In genomic region chr3:13262493-13263211, GRCh38 we compare ENCODE assay signal across 1 cellular context.
TF ChIP-seq lines count a peak whose summit lies in the region.

No MANE protein-coding gene starts in this region.

TF ChIP-seq in HepG2, 621 proteins besides CTCF, POLR2A, EP300 and RAD21 (continued from another document and continues in another):
- TF ChIP-seq ZHX1 (CRISPR knock-in tag; IDR thresholded peaks at IDR 0.05; ENCODE audit: low read depth) (peak; percentile 87; the same call in 1 of the 2 replicates), PPARG (CRISPR knock-in tag; conservative IDR thresholded peaks at IDR 0.05) (peak; percentile 84), FOXO4 (CRISPR knock-in tag; conservative IDR thresholded peaks at IDR 0.05) (peak; percentile 91; the same call in 1 of the 2 replicates), ZNF350 (CRISPR knock-in tag; IDR thresholded peaks at IDR 0.05; ENCODE audit: borderline replicate concordance, low read depth) (peak; percentile 79), STAT6 (CRISPR knock-in tag; IDR thresholded peaks at IDR 0.05; ENCODE audit: borderline replicate concordance) (peak; percentile 76; the same call in 1 of the 2 replicates), GMEB1 (CRISPR knock-in tag; IDR thresholded peaks at IDR 0.05; ENCODE audit: borderline replicate concordance) (peak; percentile 29; the same call in 1 of the 2 replicates), TERF1 (CRISPR knock-in tag; IDR thresholded peaks at IDR 0.05) (no peak), ZFYVE20 (CRISPR knock-in tag; IDR thresholded peaks at IDR 0.05; ENCODE audit: borderline replicate concordance, low read depth) (no peak), CREB1 (IDR thresholded peaks at IDR 0.05) (no peak), CREB1 (CRISPR knock-in tag; IDR thresholded peaks at IDR 0.05) (peak; percentile 37; the same call in 1 of the 2 replicates), RXRA (CRISPR knock-in tag; IDR thresholded peaks at IDR 0.05) (peak; percentile 95), ATF4 (CRISPR knock-in tag; IDR thresholded peaks at IDR 0.05) (peak in 1 of 2 experiments; percentile 97; a peak in 3 of 4 replicates), ARID4A (CRISPR knock-in tag; IDR thresholded peaks at IDR 0.05; ENCODE audit: borderline replicate concordance) (peak; percentile 78; the same call in 1 of the 2 replicates), ZBTB2 (CRISPR knock-in tag; IDR thresholded peaks at IDR 0.05; ENCODE audit: low read depth) (peak; percentile 39; the same call in 1 of the 2 replicates), AGO1 (IDR thresholded peaks at IDR 0.05; ENCODE audit: low read depth, low read length, poor library complexity, severe bottlenecking) (no peak), HCFC1 (IDR thresholded peaks at IDR 0.05; ENCODE audit: low read depth, low read length) (no peak; the same call in 1 of the 2 replicates), KDM1A (CRISPR knock-in tag; IDR thresholded peaks at IDR 0.05) (peak; percentile 100), ZNF383 (CRISPR knock-in tag; IDR thresholded peaks at IDR 0.05; ENCODE audit: borderline replicate concordance) (no peak), ZBTB20 (CRISPR knock-in tag; IDR thresholded peaks at IDR 0.05; ENCODE audit: borderline replicate concordance, low read depth) (peak; percentile 94; the same call in 1 of the 2 replicates), ZNF333 (CRISPR knock-in tag; IDR thresholded peaks at IDR 0.05; ENCODE audit: borderline replicate concordance) (no peak), KDM2A (CRISPR knock-in tag; IDR thresholded peaks at IDR 0.05; ENCODE audit: borderline replicate concordance, low read depth) (peak; percentile 83), ZFX (CRISPR knock-in tag; IDR thresholded peaks at IDR 0.05; ENCODE audit: low read depth) (peak; percentile 71), ZNF672 (CRISPR knock-in tag; IDR thresholded peaks at IDR 0.05) (no peak), FOSL2 (CRISPR knock-in tag; IDR thresholded peaks at IDR 0.05) (peak; percentile 87), ZNF616 (CRISPR knock-in tag; IDR thresholded peaks at IDR 0.05; ENCODE audit: low read depth) (no peak), ZNF891 (CRISPR knock-in tag; IDR thresholded peaks at IDR 0.05) (no peak), DRAP1 (CRISPR knock-in tag; IDR thresholded peaks at IDR 0.05) (peak; percentile 78), THRA (CRISPR knock-in tag; IDR thresholded peaks at IDR 0.05; ENCODE audit: borderline replicate concordance) (peak; percentile 98), HOXA9 (CRISPR knock-in tag; IDR thresholded peaks at IDR 0.05; ENCODE audit: borderline replicate concordance) (no peak), ZNF101 (CRISPR knock-in tag; IDR thresholded peaks at IDR 0.05; ENCODE audit: borderline replicate concordance, low read depth) (peak; percentile 97; the same call in 1 of the 2 replicates), MZF1 (CRISPR knock-in tag; IDR thresholded peaks at IDR 0.05; ENCODE audit: borderline replicate concordance) (no peak), MTF1 (CRISPR knock-in tag; IDR thresholded peaks at IDR 0.05) (no peak), ZNF678 (CRISPR knock-in tag; IDR thresholded peaks at IDR 0.05) (0 out of 2 replicates have a peak, but pooled peaks have one; percentile 45), REL (CRISPR knock-in tag; conservative IDR thresholded peaks at IDR 0.05) (no peak), ZBTB21 (CRISPR knock-in tag; IDR thresholded peaks at IDR 0.05) (peak; percentile 20; the same call in 1 of the 2 replicates), CCDC6 (CRISPR knock-in tag; IDR thresholded peaks at IDR 0.05) (peak; percentile 80; the same call in 1 of the 2 replicates), KLF6 (CRISPR knock-in tag; IDR thresholded peaks at IDR 0.05) (peak; percentile 73; the same call in 1 of the 2 replicates), ZNF674 (CRISPR knock-in tag; IDR thresholded peaks at IDR 0.05; ENCODE audit: low read depth) (no peak), SMARCC2 (IDR thresholded peaks at IDR 0.05) (no peak)
